In the genomic region with DNA sequence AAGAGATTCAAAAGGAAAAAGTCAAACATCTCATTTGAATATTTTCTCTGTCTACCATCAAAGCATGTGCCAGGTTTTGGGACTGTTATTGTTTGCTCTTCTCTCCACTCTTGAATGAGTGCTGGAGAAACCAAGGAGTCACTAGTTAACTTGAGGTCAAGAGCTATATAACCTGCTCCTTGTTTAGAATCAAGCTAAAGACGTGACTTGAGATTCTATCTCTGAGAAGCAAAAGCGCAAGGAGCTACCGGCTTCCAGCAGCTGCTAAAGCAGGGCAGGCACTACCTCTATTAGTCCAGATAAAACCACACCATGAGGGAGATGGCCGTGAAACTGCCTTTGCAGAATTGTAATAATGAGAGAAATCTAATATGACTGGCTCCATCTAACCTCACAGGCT, we compare ENCODE assay signal across 19 cellular contexts. TPM values are rescaled to one million over a fixed set of nuclear protein-coding genes. Genes with fewer than 3 reads are reported as not detected.
DNase-seq lines count a peak whose midpoint lies in the region; ATAC-seq and TF ChIP-seq lines count a peak whose summit lies in the region.
"Had no signal": no experiment of that assay in that cellular context is flagged by ENCODE, and none has a peak within 500 bp of the region (broad histone marks: within the 10 kb centered on the region; RNA-seq: fewer than 3 reads in every experiment).

No MANE protein-coding gene starts in this region.

- H4K20me1 ChIP-seq in mammary epithelial cell (ENCODE audit: insufficient read depth, low read length) = no peaks in the 10 kb centered on the region

- H3K36me3 Mint-ChIP-seq in T-helper 2 cell treated with Interferon-gamma antibody and Interleukin-4, amounts not matched to agents 5 μg/mL and 100 μg/mL, for 36 hours (ENCODE audit: low read depth) = peaks cover 91% of the 10 kb centered on the region

- H3K9ac ChIP-seq in mammary epithelial cell (ENCODE audit: insufficient read depth, low read length) = no peak overlapping the region

- in situ Hi-C loops in mammary epithelial cell (cut with MboI; ENCODE audit: low sequenced_read_pairs in 2 of 2) = no loop called here

- TF ChIP-seq CTCF in mammary epithelial cell (conservative IDR thresholded peaks at IDR 0.05 in 1 of 2, IDR thresholded peaks at IDR 0.05 in 1 of 2; ENCODE audit: extremely low read depth in 1 of 2, insufficient read depth in 1 of 2, low read depth in 1 of 2, low read length in 2 of 2) (no peak), breast epithelium (IDR thresholded peaks at IDR 0.05) (no peak), upper lobe of right lung (IDR thresholded peaks at IDR 0.05) (no peak), suprapubic skin (IDR thresholded peaks at IDR 0.05) (no peak)

- no peaks in the 10 kb centered on the region for H3K27me3 Mint-ChIP-seq in T-helper 2 cell treated with Interferon-gamma antibody and Interleukin-4, amounts not matched to agents 5 μg/mL and 100 μg/mL, for 36 hours (ENCODE audit: low read depth)
- H3K27me3 Mint-ChIP-seq: stimulated activated memory B cell treated with anti-CD40 and anti-IgM and Interleukin-4, amounts not matched to agents 10 μg/mL and 1 μg/mL and 100 μg/mL, for 72 hours had no signal

- TF ChIP-seq EP300 in suprapubic skin (IDR thresholded peaks at IDR 0.05) = no peak

- intact Hi-C loops in mammary epithelial cell (cut with micrococcal nuclease) (loop anchor here (5.0 kb wide), 1 partner anchor 34 kb away; the partner anchor contains the start of gene UXS1), breast epithelium (cut with DNase I; ENCODE audit: low total_unique reads) (no loop called here), upper lobe of right lung (cut with DNase I) (no loop called here)

- H2AFZ ChIP-seq in mammary epithelial cell (ENCODE audit: low read depth, low read length) = no peak overlapping the region

- ATAC-seq in upper lobe of right lung = peak; percentile 74
- no peak for ATAC-seq in GM19035 (IDR thresholded peaks at IDR 0.05; ENCODE audit: unreplicated experiment)
- no peak for ATAC-seq in HG03196 (IDR thresholded peaks at IDR 0.05; ENCODE audit: unreplicated experiment)
- ATAC-seq: sciatic nerve; stimulated activated memory B cell treated with anti-CD40 and anti-IgM and Interleukin-4, amounts not matched to agents 10 μg/mL and 1 μg/mL and 100 μg/mL, for 72 hours had no signal

- H3K36me3 ChIP-seq in mammary epithelial cell (ENCODE audit: insufficient read depth, low read length) = peaks cover 8% of the 10 kb centered on the region
- H3K36me3 ChIP-seq in breast epithelium = no peaks in the 10 kb centered on the region
- H3K36me3 ChIP-seq in effector memory CD4-positive, alpha-beta T cell (ENCODE audit: control insufficient read depth, insufficient read depth, low read length) = peaks cover 20% of the 10 kb centered on the region
- no peaks in the 10 kb centered on the region for H3K36me3 ChIP-seq in upper lobe of right lung
- H3K36me3 ChIP-seq in suprapubic skin = peaks cover 30% of the 10 kb centered on the region
- H3K36me3 ChIP-seq: ovary had no signal

- no peaks in the 10 kb centered on the region for H3K9me3 ChIP-seq in mammary epithelial cell (replicated peaks; ENCODE audit: insufficient read depth, low read length)
- peaks cover 0 to 16% of the 10 kb centered on the region in 2 donors for H3K9me3 ChIP-seq in breast epithelium
- H3K9me3 ChIP-seq in effector memory CD4-positive, alpha-beta T cell (ENCODE audit: control insufficient read depth, low read length) = peaks cover 7% of the 10 kb centered on the region
- H3K9me3 ChIP-seq in upper lobe of right lung = peaks cover 9% of the 10 kb centered on the region
- H3K9me3 ChIP-seq in suprapubic skin = peaks cover 12% of the 10 kb centered on the region

- H3K4me2 ChIP-seq in mammary epithelial cell (ENCODE audit: insufficient read depth, low read depth, low read length) = no peak overlapping the region

- H3K79me2 ChIP-seq in mammary epithelial cell (ENCODE audit: insufficient read depth, low read length) = peaks cover 6% of the 10 kb centered on the region

- no peak for DNase-seq in mammary epithelial cell
- no peak for DNase-seq in breast epithelium (ENCODE audit: low spot score in 2 of 2)
- no peak for DNase-seq in T-helper 2 cell treated with Interferon-gamma antibody and Interleukin-4, amounts not matched to agents 5 μg/mL and 100 μg/mL, for 36 hours (ENCODE audit: low spot score)
- DNase-seq in effector memory CD4-positive, alpha-beta T cell = no peak
- no peak for DNase-seq in upper lobe of right lung
- no peak for DNase-seq in suprapubic skin (ENCODE audit: low spot score in 2 of 2)
- DNase-seq: Caco-2, endodermal cell, glutamatergic neuron, HFFc6, MV-4-11, NCI-H1930, NCI-H226, ovary, tibial artery had no signal

- H3K9me3 Mint-ChIP-seq in T-helper 2 cell treated with Interferon-gamma antibody and Interleukin-4, amounts not matched to agents 5 μg/mL and 100 μg/mL, for 36 hours = peaks cover 32% of the 10 kb centered on the region
- H3K9me3 Mint-ChIP-seq: endodermal cell had no signal

- WGBS in mammary epithelial cell (ENCODE audit: low coverage, missing lambda C conversion rate) = 97% methylated on average over 4 of the region's 4 CpGs
- WGBS in suprapubic skin = 94% methylated on average over 4 of the region's 4 CpGs

- H3K27me3 ChIP-seq in mammary epithelial cell (ENCODE audit: insufficient read depth, low read length) (no peaks in the 10 kb centered on the region), breast epithelium (no peaks in the 10 kb centered on the region), upper lobe of right lung (no peaks in the 10 kb centered on the region), suprapubic skin (no peaks in the 10 kb centered on the region)
- no peaks in the 10 kb centered on the region for H3K27me3 ChIP-seq in effector memory CD4-positive, alpha-beta T cell (replicated peaks; ENCODE audit: control insufficient read depth, insufficient read depth, low read length, poor library complexity, severe bottlenecking)
- H3K27me3 ChIP-seq: ovary, tibial artery had no signal

- TF ChIP-seq POLR2A in breast epithelium (IDR thresholded peaks at IDR 0.05) = no peak
- no peak for TF ChIP-seq POLR2A in suprapubic skin (IDR thresholded peaks at IDR 0.05)

- H3K4me3 ChIP-seq in mammary epithelial cell (replicated peaks in 1 of 3; ENCODE audit: insufficient read depth in 1 of 3, low read depth in 2 of 3, low read length in 3 of 3) (no peak overlapping the region), breast epithelium (no peak overlapping the region), upper lobe of right lung (no peak overlapping the region), suprapubic skin (no peak overlapping the region)
- peak overlapping the region; percentile 56 for H3K4me3 ChIP-seq in effector memory CD4-positive, alpha-beta T cell (ENCODE audit: insufficient read depth, low read depth, low read length, poor library complexity, severe bottlenecking)
- H3K4me3 ChIP-seq: ovary, tibial artery had no signal

- peak overlapping the region; percentile 97 for H3K27ac Mint-ChIP-seq in T-helper 2 cell treated with Interferon-gamma antibody and Interleukin-4, amounts not matched to agents 5 μg/mL and 100 μg/mL, for 36 hours
- H3K27ac Mint-ChIP-seq: endodermal cell; HFFc6; stimulated activated memory B cell treated with anti-CD40 and anti-IgM and Interleukin-4, amounts not matched to agents 10 μg/mL and 1 μg/mL and 100 μg/mL, for 72 hours had no signal

- H3K27ac ChIP-seq in mammary epithelial cell (ENCODE audit: insufficient read depth, low read depth, low read length) (peak overlapping the region; percentile 74), breast epithelium (no peak overlapping the region), upper lobe of right lung (no peak overlapping the region), suprapubic skin (no peak overlapping the region)
- peak overlapping the region; percentile 85 for H3K27ac ChIP-seq in effector memory CD4-positive, alpha-beta T cell (ENCODE audit: insufficient read depth, low read length, poor library complexity, severe bottlenecking)
- H3K27ac ChIP-seq: ovary, tibial artery had no signal

- CTCF ChIA-PET in mammary epithelial cell (lab: Charles Lee; ENCODE audit: low non-redundant PET) = no interaction called here

- H3K4me1 ChIP-seq in mammary epithelial cell (ENCODE audit: insufficient read depth, low read length) (peaks cover 11% of the 10 kb centered on the region), breast epithelium (no peaks in the 10 kb centered on the region), upper lobe of right lung (peaks cover 18% of the 10 kb centered on the region), suprapubic skin (no peaks in the 10 kb centered on the region)
- H3K4me1 ChIP-seq in effector memory CD4-positive, alpha-beta T cell (ENCODE audit: control insufficient read depth, insufficient read depth, low read length, poor library complexity, severe bottlenecking) = peaks cover 47% of the 10 kb centered on the region
- H3K4me1 ChIP-seq: tibial artery had no signal

- H3K4me1 Mint-ChIP-seq in T-helper 2 cell treated with Interferon-gamma antibody and Interleukin-4, amounts not matched to agents 5 μg/mL and 100 μg/mL, for 36 hours (ENCODE audit: low read depth) = peaks cover 53% of the 10 kb centered on the region

- dilution Hi-C loops in mammary epithelial cell (cut with HindIII; ENCODE audit: low sequenced_read_pairs) = no loop called here

- peak overlapping the region; percentile 93 for H3K4me3 Mint-ChIP-seq in T-helper 2 cell treated with Interferon-gamma antibody and Interleukin-4, amounts not matched to agents 5 μg/mL and 100 μg/mL, for 36 hours
- H3K4me3 Mint-ChIP-seq: endodermal cell; HFFc6; stimulated activated memory B cell treated with anti-CD40 and anti-IgM and Interleukin-4, amounts not matched to agents 10 μg/mL and 1 μg/mL and 100 μg/mL, for 72 hours had no signal

- no TSS peak for BruUV-seq in mammary epithelial cell (replicated peaks; lab: Mats Ljungman, UMichigan)

RNA-seq across cellular contexts. Expression of gene UXS1, which starts 36.0 kb away (rescaled TPM):
- total RNA-seq in mammary epithelial cell (10 to 100 TPM; 43.8 to 65.3 TPM), breast epithelium (10 to 100 TPM; 17.9 to 38.1 (median 30.5) TPM), upper lobe of right lung (64.8 TPM), suprapubic skin (10 to 100 TPM; 24.6 to 73.3 (median 58.7) TPM)
- 66.7 TPM for polyA plus RNA-seq in mammary epithelial cell
- 38.4 TPM for polyA minus RNA-seq in mammary epithelial cell

Comparison
In these comparisons a context has a peak if more than half of its experiments do, and no peak if none do; other contexts are left out.
1. H3K27ac ChIP-seq: peak in mammary epithelial cell (single experiment) and effector memory CD4-positive, alpha-beta T cell (single experiment); none in breast epithelium (0 of 2), upper lobe of right lung (single experiment) and suprapubic skin (single experiment).